ENCODE assay signal across 27 cellular contexts in genomic region chrX:98405376-98405775, GRCh38.
DNase-seq lines count a peak whose midpoint lies in the region; ATAC-seq, FAIRE-seq and TF ChIP-seq lines count a peak whose summit lies in the region.
"Had no signal": no experiment of that assay in that cellular context is flagged by ENCODE, and none has a peak within 500 bp of the region (broad histone marks: within the 10 kb centered on the region; RNA-seq: fewer than 3 reads in every experiment).

No MANE protein-coding gene starts in this region.

- no peak overlapping the region for H3K4me2 ChIP-seq in osteoblast (ENCODE audit: insufficient read depth, low read length)
- H3K4me2 ChIP-seq: PC-9 had no signal

- POLR2A ChIA-PET in activated CD4-positive, alpha-beta T cell treated with anti-CD3 and anti-CD28 coated beads, Interleukin-2, amount 10 ng/mL, durations not matched to agents 7 days and 5 days (lab: Charles Lee): no interaction called here

- DNase-seq in left ventricle myocardium superior: no peak
- DNase-seq in Right ventricle myocardium inferior (ENCODE audit: missing footprints): no peak
- DNase-seq in NCI-H446 treated with DMSO at 0.1 percent for 48 hours (lab: John Stamatoyannopoulos, UW): peak; percentile 1
- DNase-seq in H4 (ENCODE audit: low spot score): no peak
- DNase-seq in activated CD4-positive, alpha-beta T cell treated with anti-CD3 and anti-CD28 coated beads, Interleukin-2, amount 10 ng/mL, durations not matched to agents 7 days and 5 days: no peak
- no peak for DNase-seq in stimulated activated naive CD8-positive, alpha-beta T cell treated with anti-CD3 and anti-CD28 coated beads, Interleukin-15, amount 100 ng/mL, for 72 hours
- DNase-seq in osteoblast (ENCODE audit: insufficient read length, low spot score, missing footprints): no peak
- DNase-seq: activated CD4-positive, alpha-beta T cell treated with anti-CD3 and anti-CD28 coated beads for 36 hours; activated naive CD4-positive, alpha-beta T cell treated with anti-CD3 and anti-CD28 coated beads for 36 hours; activated T-cell treated with anti-CD3 and anti-CD28 coated beads, Interleukin-2, amount 50 U/mL, for 48 hours; CD8-positive, alpha-beta memory T cell; DND-41; glutamatergic neuron; H9; Kasumi-1; kidney; mammary epithelial cell; NCI-H1048; NCI-H187 treated with DMSO at 0.1 percent for 48 hours; small intestine; stimulated activated CD4-positive, alpha-beta T cell treated with anti-CD3 and anti-CD28 coated beads, Interleukin-1b, Interleukin-23, amount 100 ng/mL, for 48 hours; T-helper 17 cell had no signal

- H3K27ac Mint-ChIP-seq in activated CD4-positive, alpha-beta T cell treated with anti-CD3 and anti-CD28 coated beads, Interleukin-2, amount 10 ng/mL, durations not matched to agents 7 days and 5 days: no peak overlapping the region
- H3K27ac Mint-ChIP-seq in stimulated activated naive CD8-positive, alpha-beta T cell treated with anti-CD3 and anti-CD28 coated beads, Interleukin-15, amount 100 ng/mL, for 72 hours: no peak overlapping the region
- H3K27ac Mint-ChIP-seq: activated CD4-positive, alpha-beta T cell treated with anti-CD3 and anti-CD28 coated beads for 36 hours; activated naive CD4-positive, alpha-beta T cell treated with anti-CD3 and anti-CD28 coated beads for 36 hours; CD8-positive, alpha-beta memory T cell; dendritic cell treated with granulocyte-macrophage colony-stimulating factor and Interleukin-4, amounts not matched to agents 40 ng/mL and 50 ng/mL, for 4 days; H9; progenitor cell of endocrine pancreas; T-helper 17 cell had no signal

- H3K27ac ChIP-seq in osteoblast (ENCODE audit: low read depth, low read length): no peak overlapping the region
- H3K27ac ChIP-seq: PC-9 had no signal

- H3K4me1 Mint-ChIP-seq in activated CD4-positive, alpha-beta T cell treated with anti-CD3 and anti-CD28 coated beads, Interleukin-2, amount 10 ng/mL, durations not matched to agents 7 days and 5 days: no peaks in the 10 kb centered on the region
- no peaks in the 10 kb centered on the region for H3K4me1 Mint-ChIP-seq in stimulated activated naive CD8-positive, alpha-beta T cell treated with anti-CD3 and anti-CD28 coated beads, Interleukin-15, amount 100 ng/mL, for 72 hours
- H3K4me1 Mint-ChIP-seq: activated CD4-positive, alpha-beta T cell treated with anti-CD3 and anti-CD28 coated beads for 36 hours; CD8-positive, alpha-beta memory T cell; T-helper 17 cell had no signal

- H3K27me3 Mint-ChIP-seq in activated CD4-positive, alpha-beta T cell treated with anti-CD3 and anti-CD28 coated beads, Interleukin-2, amount 10 ng/mL, durations not matched to agents 7 days and 5 days: no peaks in the 10 kb centered on the region
- H3K27me3 Mint-ChIP-seq in stimulated activated naive CD8-positive, alpha-beta T cell treated with anti-CD3 and anti-CD28 coated beads, Interleukin-15, amount 100 ng/mL, for 72 hours: no peaks in the 10 kb centered on the region
- H3K27me3 Mint-ChIP-seq: activated CD4-positive, alpha-beta T cell treated with anti-CD3 and anti-CD28 coated beads for 36 hours; CD8-positive, alpha-beta memory T cell; dendritic cell treated with granulocyte-macrophage colony-stimulating factor and Interleukin-4, amounts not matched to agents 40 ng/mL and 50 ng/mL, for 4 days; progenitor cell of endocrine pancreas; T-helper 17 cell had no signal

- ATAC-seq in left ventricle myocardium superior (peak; percentile 65), Right ventricle myocardium inferior (no peak)
- ATAC-seq in stimulated activated naive CD8-positive, alpha-beta T cell treated with anti-CD3 and anti-CD28 coated beads, Interleukin-15, amount 100 ng/mL, for 72 hours: no peak
- ATAC-seq: activated CD4-positive, alpha-beta T cell treated with anti-CD3 and anti-CD28 coated beads for 36 hours; T-helper 17 cell had no signal

- H3K4me3 Mint-ChIP-seq in activated CD4-positive, alpha-beta T cell treated with anti-CD3 and anti-CD28 coated beads, Interleukin-2, amount 10 ng/mL, durations not matched to agents 7 days and 5 days: no peak overlapping the region
- H3K4me3 Mint-ChIP-seq in stimulated activated naive CD8-positive, alpha-beta T cell treated with anti-CD3 and anti-CD28 coated beads, Interleukin-15, amount 100 ng/mL, for 72 hours: no peak overlapping the region
- H3K4me3 Mint-ChIP-seq: activated CD4-positive, alpha-beta T cell treated with anti-CD3 and anti-CD28 coated beads for 36 hours; activated naive CD4-positive, alpha-beta T cell treated with anti-CD3 and anti-CD28 coated beads for 36 hours; CD8-positive, alpha-beta memory T cell; dendritic cell treated with granulocyte-macrophage colony-stimulating factor and Interleukin-4, amounts not matched to agents 40 ng/mL and 50 ng/mL, for 4 days; H9; T-helper 17 cell had no signal

- H3K4me1 ChIP-seq in osteoblast (ENCODE audit: insufficient read depth, low read length): no peaks in the 10 kb centered on the region

- peak; percentile 38 for FAIRE-seq in colon (lab: Jason Lieb, UNC)
- FAIRE-seq: A204.1, kidney, small intestine had no signal

- H3K4me3 ChIP-seq in osteoblast (ENCODE audit: insufficient read depth, low read length): no peak overlapping the region
- H3K4me3 ChIP-seq: PC-9 had no signal

- intact Hi-C loops in left ventricle myocardium superior (cut with micrococcal nuclease): no loop called here
- intact Hi-C loops in Right ventricle myocardium inferior (cut with DNase I): no loop called here

- CTCF ChIA-PET in activated CD4-positive, alpha-beta T cell treated with anti-CD3 and anti-CD28 coated beads, Interleukin-2, amount 10 ng/mL, durations not matched to agents 7 days and 5 days (lab: Charles Lee): no interaction called here

- no peaks in the 10 kb centered on the region for H3K79me2 ChIP-seq in osteoblast (ENCODE audit: insufficient read depth, low read length)

- H4K20me1 ChIP-seq in osteoblast (ENCODE audit: insufficient read depth, low read length): no peaks in the 10 kb centered on the region

- H3K9me3 Mint-ChIP-seq in activated CD4-positive, alpha-beta T cell treated with anti-CD3 and anti-CD28 coated beads, Interleukin-2, amount 10 ng/mL, durations not matched to agents 7 days and 5 days: no peaks in the 10 kb centered on the region
- peaks cover 0 to 4% of the 10 kb centered on the region in 2 donors for H3K9me3 Mint-ChIP-seq in stimulated activated naive CD8-positive, alpha-beta T cell treated with anti-CD3 and anti-CD28 coated beads, Interleukin-15, amount 100 ng/mL, for 72 hours
- H3K9me3 Mint-ChIP-seq: CD8-positive, alpha-beta memory T cell had no signal

- no peaks in the 10 kb centered on the region for H3K27me3 ChIP-seq in osteoblast (ENCODE audit: insufficient read depth, low read length)

- no peaks in the 10 kb centered on the region for H3K36me3 ChIP-seq in osteoblast (ENCODE audit: insufficient read depth, low read length)

- no peaks in the 10 kb centered on the region for H3K9me3 ChIP-seq in osteoblast (ENCODE audit: low read depth, low read length)

- no peak overlapping the region for H2AFZ ChIP-seq in osteoblast (ENCODE audit: low read length)
- H2AFZ ChIP-seq: PC-9 had no signal

- H3K36me3 Mint-ChIP-seq in activated CD4-positive, alpha-beta T cell treated with anti-CD3 and anti-CD28 coated beads, Interleukin-2, amount 10 ng/mL, durations not matched to agents 7 days and 5 days (ENCODE audit: low read depth): no peaks in the 10 kb centered on the region
- H3K36me3 Mint-ChIP-seq: CD8-positive, alpha-beta memory T cell had no signal

- TF ChIP-seq CTCF in osteoblast (IDR thresholded peaks at IDR 0.05; ENCODE audit: extremely low read depth, low read depth, low read length): no peak
